In genomic region chr3:106440672-106441071, GRCh38 we compare ENCODE assay signal across 19 cellular contexts.
A peak's percentile ranks its signal among the peaks of the same experiment; 100 is the strongest.
DNase-seq lines count a peak whose midpoint lies in the region; ATAC-seq lines count a peak whose summit lies in the region.
"Had no signal": no experiment of that assay in that cellular context is flagged by ENCODE, and none has a peak within 500 bp of the region (broad histone marks: within the 10 kb centered on the region; RNA-seq: fewer than 3 reads in every experiment).

No MANE protein-coding gene starts in this region.

- intact Hi-C loops in Right ventricle myocardium superior (cut with DNase I) (no loop called here), left ventricle myocardium superior (cut with micrococcal nuclease) (no loop called here)

- DNase-seq in DMS53 (lab: John Stamatoyannopoulos, UW) (peak; percentile 3), DMS53 treated with DMSO at 0.1 percent for 48 hours (lab: John Stamatoyannopoulos, UW; ENCODE audit: unreplicated experiment) (no peak), NCI-H69 (lab: John Stamatoyannopoulos, UW) (peak; percentile 35), Right ventricle myocardium superior (no peak), left ventricle myocardium superior (no peak), HCEC 1CT (no peak)
- DNase-seq: activated CD4-positive, alpha-beta T cell treated with anti-CD3 and anti-CD28 coated beads for 1 hour; activated CD8-positive, alpha-beta T cell treated with anti-CD3 and anti-CD28 coated beads, Interleukin-2, amount 10 ng/mL, durations not matched to agents 7 days and 5 days; activated gamma-delta T cell; head of caudate nucleus; left cardiac atrium; mesendoderm; NCI-H1092 treated with DMSO at 0.1 percent for 48 hours; NCI-H187 treated with DMSO at 0.1 percent for 48 hours; NCI-H524 treated with DMSO at 0.1 percent for 48 hours; stimulated activated CD8-positive, alpha-beta memory T cell treated with anti-CD3 and anti-CD28 coated beads, Interleukin-4, amount 100 ng/mL, for 48 hours; trophoblast cell had no signal

- ATAC-seq in HG02981 (IDR thresholded peaks at IDR 0.05; ENCODE audit: unreplicated experiment) = peak; percentile 54
- ATAC-seq in HG02623 (IDR thresholded peaks at IDR 0.05; ENCODE audit: unreplicated experiment) = no peak
- ATAC-seq in Right ventricle myocardium superior (ENCODE audit: poor library complexity) = no peak
- no peak for ATAC-seq in left ventricle myocardium superior
- ATAC-seq: activated CD8-positive, alpha-beta T cell treated with anti-CD3 and anti-CD28 coated beads, Interleukin-2, amount 10 ng/mL, durations not matched to agents 7 days and 5 days; left cardiac atrium had no signal

Comparison
In these comparisons a context has a peak if more than half of its experiments do, and no peak if none do; other contexts are left out.
1. DNase-seq: peak in DMS53 (single experiment) and NCI-H69 (single experiment); none in DMS53 treated with DMSO at 0.1 percent for 48 hours (single experiment), Right ventricle myocardium superior (single experiment), left ventricle myocardium superior (single experiment) and HCEC 1CT (single experiment).